Comparison of ENCODE assay signal across 1 cellular context in the genomic region with DNA sequence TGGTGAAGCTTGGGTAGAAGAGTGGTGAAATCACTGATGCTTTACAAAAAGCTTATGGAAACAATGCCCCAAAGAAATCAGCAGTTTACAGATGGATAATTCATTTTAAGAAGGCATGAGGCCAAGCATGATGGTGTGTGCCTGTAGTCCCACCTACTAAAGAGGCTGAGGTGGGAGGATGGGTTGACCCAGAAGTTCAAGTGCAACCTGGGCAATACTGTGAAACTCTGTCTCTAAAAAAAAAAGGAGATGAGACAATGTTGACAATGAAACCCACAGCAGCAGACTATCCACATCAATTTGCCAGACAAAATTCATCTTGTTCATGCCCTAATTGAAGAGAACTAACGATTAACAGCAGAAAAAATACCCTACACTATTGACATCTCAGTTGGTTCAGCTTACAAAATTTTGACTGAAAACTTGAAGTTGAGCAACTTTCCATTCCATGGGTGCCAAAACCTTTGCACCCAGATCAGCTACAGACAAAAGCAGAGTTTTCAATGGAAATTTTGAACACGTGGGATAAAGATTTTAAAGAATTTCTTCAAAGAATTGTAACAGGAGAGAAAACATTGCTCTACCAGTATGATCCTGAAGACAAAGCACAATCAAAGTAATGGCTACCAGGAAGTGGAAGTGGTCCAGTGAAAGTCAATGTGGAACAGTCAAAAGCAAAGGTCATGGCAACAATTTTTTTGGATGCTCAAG.
TF ChIP-seq lines count a peak whose summit lies in the region.

No MANE protein-coding gene starts in this region.

TF ChIP-seq in HepG2, 621 proteins besides CTCF, POLR2A, EP300 and RAD21 (continued from another document and continues in another):
- TF ChIP-seq, protein P1, sequence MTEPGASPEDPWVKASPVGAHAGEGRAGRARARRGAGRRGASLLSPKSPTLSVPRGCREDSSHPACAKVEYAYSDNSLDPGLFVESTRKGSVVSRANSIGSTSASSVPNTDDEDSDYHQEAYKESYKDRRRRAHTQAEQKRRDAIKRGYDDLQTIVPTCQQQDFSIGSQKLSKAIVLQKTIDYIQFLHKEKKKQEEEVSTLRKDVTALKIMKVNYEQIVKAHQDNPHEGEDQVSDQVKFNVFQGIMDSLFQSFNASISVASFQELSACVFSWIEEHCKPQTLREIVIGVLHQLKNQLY (CRISPR knock-in tag; IDR thresholded peaks at IDR 0.05): no peak
- no peak for TF ChIP-seq NFRKB (IDR thresholded peaks at IDR 0.05)
- TF ChIP-seq PHB2 (IDR thresholded peaks at IDR 0.05; ENCODE audit: partially characterized antibody): no peak
- TF ChIP-seq CHD2 (IDR thresholded peaks at IDR 0.05; ENCODE audit: low read depth, low read length): no peak
- no peak for TF ChIP-seq TMF1 (CRISPR knock-in tag; IDR thresholded peaks at IDR 0.05; ENCODE audit: low read depth)
- no peak for TF ChIP-seq NFYC (CRISPR knock-in tag; IDR thresholded peaks at IDR 0.05)
- TF ChIP-seq ZC3H13 (CRISPR knock-in tag; IDR thresholded peaks at IDR 0.05): no peak
- TF ChIP-seq RXRA (CRISPR knock-in tag; IDR thresholded peaks at IDR 0.05): no peak
- TF ChIP-seq SATB2 (CRISPR knock-in tag; IDR thresholded peaks at IDR 0.05): no peak
- TF ChIP-seq, protein P2, sequence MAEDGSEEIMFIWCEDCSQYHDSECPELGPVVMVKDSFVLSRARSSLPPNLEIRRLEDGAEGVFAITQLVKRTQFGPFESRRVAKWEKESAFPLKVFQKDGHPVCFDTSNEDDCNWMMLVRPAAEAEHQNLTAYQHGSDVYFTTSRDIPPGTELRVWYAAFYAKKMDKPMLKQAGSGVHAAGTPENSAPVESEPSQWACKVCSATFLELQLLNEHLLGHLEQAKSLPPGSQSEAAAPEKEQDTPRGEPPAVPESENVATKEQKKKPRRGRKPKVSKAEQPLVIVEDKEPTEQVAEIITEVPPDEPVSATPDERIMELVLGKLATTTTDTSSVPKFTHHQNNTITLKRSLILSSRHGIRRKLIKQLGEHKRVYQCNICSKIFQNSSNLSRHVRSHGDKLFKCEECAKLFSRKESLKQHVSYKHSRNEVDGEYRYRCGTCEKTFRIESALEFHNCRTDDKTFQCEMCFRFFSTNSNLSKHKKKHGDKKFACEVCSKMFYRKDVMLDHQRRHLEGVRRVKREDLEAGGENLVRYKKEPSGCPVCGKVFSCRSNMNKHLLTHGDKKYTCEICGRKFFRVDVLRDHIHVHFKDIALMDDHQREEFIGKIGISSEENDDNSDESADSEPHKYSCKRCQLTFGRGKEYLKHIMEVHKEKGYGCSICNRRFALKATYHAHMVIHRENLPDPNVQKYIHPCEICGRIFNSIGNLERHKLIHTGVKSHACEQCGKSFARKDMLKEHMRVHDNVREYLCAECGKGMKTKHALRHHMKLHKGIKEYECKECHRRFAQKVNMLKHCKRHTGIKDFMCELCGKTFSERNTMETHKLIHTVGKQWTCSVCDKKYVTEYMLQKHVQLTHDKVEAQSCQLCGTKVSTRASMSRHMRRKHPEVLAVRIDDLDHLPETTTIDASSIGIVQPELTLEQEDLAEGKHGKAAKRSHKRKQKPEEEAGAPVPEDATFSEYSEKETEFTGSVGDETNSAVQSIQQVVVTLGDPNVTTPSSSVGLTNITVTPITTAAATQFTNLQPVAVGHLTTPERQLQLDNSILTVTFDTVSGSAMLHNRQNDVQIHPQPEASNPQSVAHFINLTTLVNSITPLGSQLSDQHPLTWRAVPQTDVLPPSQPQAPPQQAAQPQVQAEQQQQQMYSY (CRISPR knock-in tag; IDR thresholded peaks at IDR 0.05): no peak
- peak; percentile 57 for TF ChIP-seq HNF4A (CRISPR knock-in tag; IDR thresholded peaks at IDR 0.05)
- no peak for TF ChIP-seq ATRX (CRISPR knock-in tag; IDR thresholded peaks at IDR 0.05; ENCODE audit: borderline replicate concordance)
- TF ChIP-seq SRSF9 (IDR thresholded peaks at IDR 0.05; ENCODE audit: borderline replicate concordance, insufficient read depth, low read depth, low read length, poor library complexity, severe bottlenecking): no peak
- no peak for TF ChIP-seq ISL2 (CRISPR knock-in tag; IDR thresholded peaks at IDR 0.05)
- TF ChIP-seq, protein P3, sequence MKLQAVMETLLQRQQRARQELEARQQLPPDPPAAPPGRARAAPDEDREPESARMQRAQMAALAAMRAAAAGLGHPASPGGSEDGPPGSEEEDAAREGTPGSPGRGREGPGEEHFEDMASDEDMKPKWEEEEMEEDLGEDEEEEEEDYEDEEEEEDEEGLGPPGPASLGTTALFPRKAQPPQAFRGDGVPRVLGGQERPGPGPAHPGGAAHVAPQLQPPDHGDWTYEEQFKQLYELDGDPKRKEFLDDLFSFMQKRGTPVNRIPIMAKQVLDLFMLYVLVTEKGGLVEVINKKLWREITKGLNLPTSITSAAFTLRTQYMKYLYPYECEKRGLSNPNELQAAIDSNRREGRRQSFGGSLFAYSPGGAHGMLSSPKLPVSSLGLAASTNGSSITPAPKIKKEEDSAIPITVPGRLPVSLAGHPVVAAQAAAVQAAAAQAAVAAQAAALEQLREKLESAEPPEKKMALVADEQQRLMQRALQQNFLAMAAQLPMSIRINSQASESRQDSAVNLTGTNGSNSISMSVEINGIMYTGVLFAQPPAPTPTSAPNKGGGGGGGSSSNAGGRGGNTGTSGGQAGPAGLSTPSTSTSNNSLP (IDR thresholded peaks at IDR 0.05; ENCODE audit: low read depth, low read length): no peak
- TF ChIP-seq ZNF709 (CRISPR knock-in tag; IDR thresholded peaks at IDR 0.05): no peak
- no peak for TF ChIP-seq CBX2 (IDR thresholded peaks at IDR 0.05; ENCODE audit: low read depth, low read length)
- TF ChIP-seq CBX2 (CRISPR knock-in tag; IDR thresholded peaks at IDR 0.05; ENCODE audit: low read depth): no peak
- TF ChIP-seq ZNF572 (CRISPR knock-in tag; IDR thresholded peaks at IDR 0.05): no peak
- TF ChIP-seq ZMYM4 (CRISPR knock-in tag; IDR thresholded peaks at IDR 0.05): peak; percentile 53; the same call in 1 of the 2 replicates
- TF ChIP-seq, protein P4, sequence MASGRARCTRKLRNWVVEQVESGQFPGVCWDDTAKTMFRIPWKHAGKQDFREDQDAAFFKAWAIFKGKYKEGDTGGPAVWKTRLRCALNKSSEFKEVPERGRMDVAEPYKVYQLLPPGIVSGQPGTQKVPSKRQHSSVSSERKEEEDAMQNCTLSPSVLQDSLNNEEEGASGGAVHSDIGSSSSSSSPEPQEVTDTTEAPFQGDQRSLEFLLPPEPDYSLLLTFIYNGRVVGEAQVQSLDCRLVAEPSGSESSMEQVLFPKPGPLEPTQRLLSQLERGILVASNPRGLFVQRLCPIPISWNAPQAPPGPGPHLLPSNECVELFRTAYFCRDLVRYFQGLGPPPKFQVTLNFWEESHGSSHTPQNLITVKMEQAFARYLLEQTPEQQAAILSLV (CRISPR knock-in tag; IDR thresholded peaks at IDR 0.05; ENCODE audit: borderline replicate concordance): no peak
- TF ChIP-seq ZNF225 (CRISPR knock-in tag; IDR thresholded peaks at IDR 0.05): no peak
- TF ChIP-seq LCORL (IDR thresholded peaks at IDR 0.05): peak; percentile 41; the same call in 1 of the 2 replicates
- TF ChIP-seq LCORL (CRISPR knock-in tag; IDR thresholded peaks at IDR 0.05): no peak
- TF ChIP-seq, protein P5, sequence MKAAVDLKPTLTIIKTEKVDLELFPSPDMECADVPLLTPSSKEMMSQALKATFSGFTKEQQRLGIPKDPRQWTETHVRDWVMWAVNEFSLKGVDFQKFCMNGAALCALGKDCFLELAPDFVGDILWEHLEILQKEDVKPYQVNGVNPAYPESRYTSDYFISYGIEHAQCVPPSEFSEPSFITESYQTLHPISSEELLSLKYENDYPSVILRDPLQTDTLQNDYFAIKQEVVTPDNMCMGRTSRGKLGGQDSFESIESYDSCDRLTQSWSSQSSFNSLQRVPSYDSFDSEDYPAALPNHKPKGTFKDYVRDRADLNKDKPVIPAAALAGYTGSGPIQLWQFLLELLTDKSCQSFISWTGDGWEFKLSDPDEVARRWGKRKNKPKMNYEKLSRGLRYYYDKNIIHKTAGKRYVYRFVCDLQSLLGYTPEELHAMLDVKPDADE (CRISPR knock-in tag; IDR thresholded peaks at IDR 0.05): no peak
- TF ChIP-seq GPN1 (CRISPR knock-in tag; IDR thresholded peaks at IDR 0.05; ENCODE audit: borderline replicate concordance): no peak
- TF ChIP-seq, protein P6, sequence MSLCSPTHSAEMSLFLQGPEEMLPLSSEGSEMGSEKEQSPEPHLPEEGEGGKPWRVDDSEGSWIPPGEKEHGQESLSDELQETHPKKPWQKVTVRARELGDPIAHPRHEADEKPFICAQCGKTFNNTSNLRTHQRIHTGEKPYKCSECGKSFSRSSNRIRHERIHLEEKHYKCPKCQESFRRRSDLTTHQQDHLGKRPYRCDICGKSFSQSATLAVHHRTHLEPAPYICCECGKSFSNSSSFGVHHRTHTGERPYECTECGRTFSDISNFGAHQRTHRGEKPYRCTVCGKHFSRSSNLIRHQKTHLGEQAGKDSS (CRISPR knock-in tag; IDR thresholded peaks at IDR 0.05; ENCODE audit: borderline replicate concordance, low read depth): no peak
- TF ChIP-seq FIP1L1 (IDR thresholded peaks at IDR 0.05; ENCODE audit: borderline replicate concordance, insufficient read depth, low read depth, low read length): no peak
- no peak for TF ChIP-seq SALL1 (CRISPR knock-in tag; IDR thresholded peaks at IDR 0.05)
- TF ChIP-seq, protein P7, sequence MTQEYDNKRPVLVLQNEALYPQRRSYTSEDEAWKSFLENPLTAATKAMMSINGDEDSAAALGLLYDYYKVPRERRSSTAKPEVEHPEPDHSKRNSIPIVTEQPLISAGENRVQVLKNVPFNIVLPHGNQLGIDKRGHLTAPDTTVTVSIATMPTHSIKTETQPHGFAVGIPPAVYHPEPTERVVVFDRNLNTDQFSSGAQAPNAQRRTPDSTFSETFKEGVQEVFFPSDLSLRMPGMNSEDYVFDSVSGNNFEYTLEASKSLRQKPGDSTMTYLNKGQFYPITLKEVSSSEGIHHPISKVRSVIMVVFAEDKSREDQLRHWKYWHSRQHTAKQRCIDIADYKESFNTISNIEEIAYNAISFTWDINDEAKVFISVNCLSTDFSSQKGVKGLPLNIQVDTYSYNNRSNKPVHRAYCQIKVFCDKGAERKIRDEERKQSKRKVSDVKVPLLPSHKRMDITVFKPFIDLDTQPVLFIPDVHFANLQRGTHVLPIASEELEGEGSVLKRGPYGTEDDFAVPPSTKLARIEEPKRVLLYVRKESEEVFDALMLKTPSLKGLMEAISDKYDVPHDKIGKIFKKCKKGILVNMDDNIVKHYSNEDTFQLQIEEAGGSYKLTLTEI (CRISPR knock-in tag; conservative IDR thresholded peaks at IDR 0.05): no peak
- TF ChIP-seq, protein P8, sequence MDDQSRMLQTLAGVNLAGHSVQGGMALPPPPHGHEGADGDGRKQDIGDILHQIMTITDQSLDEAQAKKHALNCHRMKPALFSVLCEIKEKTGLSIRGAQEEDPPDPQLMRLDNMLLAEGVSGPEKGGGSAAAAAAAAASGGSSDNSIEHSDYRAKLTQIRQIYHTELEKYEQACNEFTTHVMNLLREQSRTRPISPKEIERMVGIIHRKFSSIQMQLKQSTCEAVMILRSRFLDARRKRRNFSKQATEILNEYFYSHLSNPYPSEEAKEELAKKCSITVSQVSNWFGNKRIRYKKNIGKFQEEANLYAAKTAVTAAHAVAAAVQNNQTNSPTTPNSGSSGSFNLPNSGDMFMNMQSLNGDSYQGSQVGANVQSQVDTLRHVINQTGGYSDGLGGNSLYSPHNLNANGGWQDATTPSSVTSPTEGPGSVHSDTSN (CRISPR knock-in tag; IDR thresholded peaks at IDR 0.05; ENCODE audit: borderline replicate concordance): no peak
- TF ChIP-seq, protein P9, sequence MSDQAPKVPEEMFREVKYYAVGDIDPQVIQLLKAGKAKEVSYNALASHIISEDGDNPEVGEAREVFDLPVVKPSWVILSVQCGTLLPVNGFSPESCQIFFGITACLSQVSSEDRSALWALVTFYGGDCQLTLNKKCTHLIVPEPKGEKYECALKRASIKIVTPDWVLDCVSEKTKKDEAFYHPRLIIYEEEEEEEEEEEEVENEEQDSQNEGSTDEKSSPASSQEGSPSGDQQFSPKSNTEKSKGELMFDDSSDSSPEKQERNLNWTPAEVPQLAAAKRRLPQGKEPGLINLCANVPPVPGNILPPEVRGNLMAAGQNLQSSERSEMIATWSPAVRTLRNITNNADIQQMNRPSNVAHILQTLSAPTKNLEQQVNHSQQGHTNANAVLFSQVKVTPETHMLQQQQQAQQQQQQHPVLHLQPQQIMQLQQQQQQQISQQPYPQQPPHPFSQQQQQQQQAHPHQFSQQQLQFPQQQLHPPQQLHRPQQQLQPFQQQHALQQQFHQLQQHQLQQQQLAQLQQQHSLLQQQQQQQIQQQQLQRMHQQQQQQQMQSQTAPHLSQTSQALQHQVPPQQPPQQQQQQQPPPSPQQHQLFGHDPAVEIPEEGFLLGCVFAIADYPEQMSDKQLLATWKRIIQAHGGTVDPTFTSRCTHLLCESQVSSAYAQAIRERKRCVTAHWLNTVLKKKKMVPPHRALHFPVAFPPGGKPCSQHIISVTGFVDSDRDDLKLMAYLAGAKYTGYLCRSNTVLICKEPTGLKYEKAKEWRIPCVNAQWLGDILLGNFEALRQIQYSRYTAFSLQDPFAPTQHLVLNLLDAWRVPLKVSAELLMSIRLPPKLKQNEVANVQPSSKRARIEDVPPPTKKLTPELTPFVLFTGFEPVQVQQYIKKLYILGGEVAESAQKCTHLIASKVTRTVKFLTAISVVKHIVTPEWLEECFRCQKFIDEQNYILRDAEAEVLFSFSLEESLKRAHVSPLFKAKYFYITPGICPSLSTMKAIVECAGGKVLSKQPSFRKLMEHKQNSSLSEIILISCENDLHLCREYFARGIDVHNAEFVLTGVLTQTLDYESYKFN (CRISPR knock-in tag; conservative IDR thresholded peaks at IDR 0.05): 0 out of 2 replicates have a peak, but pooled peaks have one; percentile 22
- TF ChIP-seq NAIF1 (CRISPR knock-in tag; IDR thresholded peaks at IDR 0.05; ENCODE audit: borderline replicate concordance): no peak
- TF ChIP-seq ZNF367 (CRISPR knock-in tag; IDR thresholded peaks at IDR 0.05; ENCODE audit: borderline replicate concordance): no peak
- TF ChIP-seq, protein P10, sequence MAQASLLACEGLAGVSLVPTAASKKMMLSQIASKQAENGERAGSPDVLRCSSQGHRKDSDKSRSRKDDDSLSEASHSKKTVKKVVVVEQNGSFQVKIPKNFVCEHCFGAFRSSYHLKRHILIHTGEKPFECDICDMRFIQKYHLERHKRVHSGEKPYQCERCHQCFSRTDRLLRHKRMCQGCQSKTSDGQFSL (CRISPR knock-in tag; IDR thresholded peaks at IDR 0.05): no peak
- no peak for TF ChIP-seq RBM22 (optimal IDR thresholded peaks at IDR 0.05; ENCODE audit: low read length)
- TF ChIP-seq PAF1 (CRISPR knock-in tag; IDR thresholded peaks at IDR 0.05): no peak
- TF ChIP-seq SOX13 (IDR thresholded peaks at IDR 0.05): no peak
- peak in 1 of 2 experiments; percentile 72; a peak in 2 of 4 replicates for TF ChIP-seq SOX13 (CRISPR knock-in tag; conservative IDR thresholded peaks at IDR 0.05 in 1 of 2, IDR thresholded peaks at IDR 0.05 in 1 of 2)
- no peak for TF ChIP-seq HOXA5 (CRISPR knock-in tag; IDR thresholded peaks at IDR 0.05)
- no peak for TF ChIP-seq SMYD3 (CRISPR knock-in tag; IDR thresholded peaks at IDR 0.05)
- TF ChIP-seq, protein P11, sequence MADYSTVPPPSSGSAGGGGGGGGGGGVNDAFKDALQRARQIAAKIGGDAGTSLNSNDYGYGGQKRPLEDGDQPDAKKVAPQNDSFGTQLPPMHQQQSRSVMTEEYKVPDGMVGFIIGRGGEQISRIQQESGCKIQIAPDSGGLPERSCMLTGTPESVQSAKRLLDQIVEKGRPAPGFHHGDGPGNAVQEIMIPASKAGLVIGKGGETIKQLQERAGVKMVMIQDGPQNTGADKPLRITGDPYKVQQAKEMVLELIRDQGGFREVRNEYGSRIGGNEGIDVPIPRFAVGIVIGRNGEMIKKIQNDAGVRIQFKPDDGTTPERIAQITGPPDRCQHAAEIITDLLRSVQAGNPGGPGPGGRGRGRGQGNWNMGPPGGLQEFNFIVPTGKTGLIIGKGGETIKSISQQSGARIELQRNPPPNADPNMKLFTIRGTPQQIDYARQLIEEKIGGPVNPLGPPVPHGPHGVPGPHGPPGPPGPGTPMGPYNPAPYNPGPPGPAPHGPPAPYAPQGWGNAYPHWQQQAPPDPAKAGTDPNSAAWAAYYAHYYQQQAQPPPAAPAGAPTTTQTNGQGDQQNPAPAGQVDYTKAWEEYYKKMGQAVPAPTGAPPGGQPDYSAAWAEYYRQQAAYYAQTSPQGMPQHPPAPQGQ (CRISPR knock-in tag; IDR thresholded peaks at IDR 0.05; ENCODE audit: borderline replicate concordance): no peak
